8 cellular contexts compared by ENCODE assay signal in the genomic region with DNA sequence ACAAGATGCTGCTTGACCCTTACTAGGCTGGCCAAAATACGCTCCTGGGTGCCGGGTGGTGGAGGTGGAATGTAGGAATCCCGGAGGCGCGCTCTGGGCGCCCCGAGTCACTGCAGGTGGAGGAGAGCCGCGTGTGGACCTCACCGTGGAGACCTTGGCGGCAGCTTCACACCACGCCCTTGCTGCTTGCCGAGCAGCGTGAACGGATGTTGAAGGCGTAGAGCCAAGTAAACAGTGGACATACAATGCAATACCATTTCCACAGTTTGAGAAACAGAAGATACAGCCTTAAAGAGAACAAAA. TPM values are rescaled to one million over a fixed set of nuclear protein-coding genes. Genes with fewer than 3 reads are reported as not detected.
DNase-seq lines count a peak whose midpoint lies in the region; ATAC-seq, FAIRE-seq and TF ChIP-seq lines count a peak whose summit lies in the region.

No MANE protein-coding gene starts in this region.

- H3K18ac ChIP-seq in neuronal stem cell (ENCODE audit: low read length) = no peak overlapping the region

- H2AFZ ChIP-seq in GM23338 (peak overlapping the region; percentile 95), neuronal stem cell (ENCODE audit: low read length) (peak overlapping the region; percentile 97)

- H2BK15ac ChIP-seq in neuronal stem cell (ENCODE audit: low read length) = no peak overlapping the region

- H3K4me1 ChIP-seq in CD8-positive, alpha-beta memory T cell (ENCODE audit: insufficient read depth, low read length) = peaks cover 15% of the 10 kb centered on the region
- H3K4me1 ChIP-seq in GM23338 (ENCODE audit: insufficient read depth) = peaks cover 18% of the 10 kb centered on the region
- peaks cover 2 to 3% of the 10 kb centered on the region in 2 donors for H3K4me1 ChIP-seq in neuronal stem cell (ENCODE audit: control insufficient read depth in 2 of 2, insufficient read depth in 1 of 2, low read depth in 1 of 2, low read length in 2 of 2)

- POLR2A ChIA-PET in CD8-positive, alpha-beta memory T cell (lab: Charles Lee) = interaction anchor here (1.1 to 1.6 kb wide), 2 partner anchors 76 to 145 kb away, joined by 3 to 7 read pairs; a partner anchor contains a TSS

- ATAC-seq in GM23338 = peak; percentile 28
- peak; percentile 50 for ATAC-seq in activated T-helper 17 cell treated with anti-CD3 and anti-CD28 coated beads, Interleukin-2, amount 50 U/mL, for 72 hours (replicated peaks)

- H3K9ac ChIP-seq in neuronal stem cell (ENCODE audit: low read depth, low read length, poor library complexity) = no peak overlapping the region

- TF ChIP-seq CTCF in GM23338 (conservative IDR thresholded peaks at IDR 0.05; ENCODE audit: low read depth in 2 of 2) (no peak), fibroblast of the aortic adventitia (IDR thresholded peaks at IDR 0.05; ENCODE audit: insufficient read depth, low read length) (no peak), D721Med (IDR thresholded peaks at IDR 0.05; ENCODE audit: insufficient read depth, missing control alignments) (no peak)

- peaks cover 0 to 9% (median 1%) of the 10 kb centered on the region in 3 donors for H3K36me3 Mint-ChIP-seq in CD8-positive, alpha-beta memory T cell
- peaks cover 3% of the 10 kb centered on the region; the same call in 1 of the 3 replicates for H3K36me3 Mint-ChIP-seq in GM23338 (ENCODE audit: low read depth)
- no peaks in the 10 kb centered on the region for H3K36me3 Mint-ChIP-seq in activated T-helper 17 cell treated with anti-CD3 and anti-CD28 coated beads, Interleukin-2, amount 50 U/mL, for 72 hours (ENCODE audit: low read depth)

- H3K27me3 ChIP-seq in CD8-positive, alpha-beta memory T cell (ENCODE audit: insufficient read depth, low read length, poor library complexity, severe bottlenecking) = no peaks in the 10 kb centered on the region
- H3K27me3 ChIP-seq in GM23338 (ENCODE audit: insufficient read depth) (peaks cover 70% of the 10 kb centered on the region), neuronal stem cell (ENCODE audit: control insufficient read depth in 3 of 3, insufficient read depth in 3 of 3, low read depth in 1 of 3, low read length in 3 of 3) (peaks cover 0 to 31% (median 5%) of the 10 kb centered on the region in 3 experiments)

- peaks cover 0 to 5% (median 0%) of the 10 kb centered on the region in 5 donors for H3K9me3 Mint-ChIP-seq in CD8-positive, alpha-beta memory T cell
- H3K9me3 Mint-ChIP-seq in GM23338 = peaks cover 13% of the 10 kb centered on the region
- no peaks in the 10 kb centered on the region for H3K9me3 Mint-ChIP-seq in activated T-helper 17 cell treated with anti-CD3 and anti-CD28 coated beads, Interleukin-2, amount 50 U/mL, for 72 hours

- H3K23ac ChIP-seq in neuronal stem cell (ENCODE audit: low read depth, low read length, poor library complexity) = no peak overlapping the region

- H2BK5ac ChIP-seq in neuronal stem cell (ENCODE audit: low read length) = no peak overlapping the region

- H3K9me3 ChIP-seq in CD8-positive, alpha-beta memory T cell (ENCODE audit: low read length) = no peaks in the 10 kb centered on the region
- H3K9me3 ChIP-seq in neuronal stem cell (replicated peaks in 1 of 2; ENCODE audit: control insufficient read depth in 2 of 2, insufficient read depth in 1 of 2, low read depth in 1 of 2, low read length in 2 of 2) = peaks cover 0 to 13% of the 10 kb centered on the region in 2 donors

- H3K14ac ChIP-seq in neuronal stem cell (ENCODE audit: low read length) = no peak overlapping the region

- H3K27ac Mint-ChIP-seq in CD8-positive, alpha-beta memory T cell = peak overlapping the region; percentile 67 to 99 (median 95)
- H3K27ac Mint-ChIP-seq in GM23338 = no peak overlapping the region
- peak overlapping the region; percentile 85 for H3K27ac Mint-ChIP-seq in activated T-helper 17 cell treated with anti-CD3 and anti-CD28 coated beads, Interleukin-2, amount 50 U/mL, for 72 hours

- H3K4ac ChIP-seq in neuronal stem cell (ENCODE audit: low read length) = no peak overlapping the region

- H2BK120ac ChIP-seq in neuronal stem cell (ENCODE audit: low read depth, low read length) = no peak overlapping the region

- peaks cover 29 to 44% (median 30%) of the 10 kb centered on the region in 3 donors for H3K4me1 Mint-ChIP-seq in CD8-positive, alpha-beta memory T cell
- H3K4me1 Mint-ChIP-seq in GM23338 = peaks cover 21% of the 10 kb centered on the region
- peaks cover 26% of the 10 kb centered on the region for H3K4me1 Mint-ChIP-seq in activated T-helper 17 cell treated with anti-CD3 and anti-CD28 coated beads, Interleukin-2, amount 50 U/mL, for 72 hours

- H3K36me3 ChIP-seq in CD8-positive, alpha-beta memory T cell (ENCODE audit: insufficient read depth, low read length) = no peaks in the 10 kb centered on the region
- H3K36me3 ChIP-seq in GM23338 (ENCODE audit: insufficient read depth) (no peaks in the 10 kb centered on the region), neuronal stem cell (replicated peaks in 1 of 2; ENCODE audit: control insufficient read depth in 2 of 2, insufficient read depth in 2 of 2, low read length in 2 of 2) (peaks cover 0 to 13% of the 10 kb centered on the region in 2 donors)

- peak overlapping the region; percentile 54 for H3K4me3 ChIP-seq in CD8-positive, alpha-beta memory T cell (ENCODE audit: low read length)
- H3K4me3 ChIP-seq in GM23338 = peak overlapping the region; percentile 69
- H3K4me3 ChIP-seq in fibroblast of the aortic adventitia (ENCODE audit: low read depth, low read length) = peak overlapping the region; percentile 80
- peak overlapping the region; percentile 54 to 71 for H3K4me3 ChIP-seq in neuronal stem cell (ENCODE audit: low read length in 2 of 2)

- no peaks in the 10 kb centered on the region for H3K79me1 ChIP-seq in neuronal stem cell (ENCODE audit: low read depth, low read length)

- no peak overlapping the region for H2BK12ac ChIP-seq in neuronal stem cell (ENCODE audit: low read length)

- no peak overlapping the region for H4K8ac ChIP-seq in neuronal stem cell (ENCODE audit: low read depth, low read length)

- H3K9me2 ChIP-seq in GM23338 (ENCODE audit: insufficient read depth) = no peaks in the 10 kb centered on the region

- H3F3A ChIP-seq in GM23338 (replicated peaks; ENCODE audit: low read depth) = 0 out of 2 replicates have a peak, but pooled peaks cover 3% of the 10 kb centered on the region

- H3K79me2 ChIP-seq in GM23338 (replicated peaks; ENCODE audit: insufficient read depth) = no peaks in the 10 kb centered on the region

- no peaks in the 10 kb centered on the region for H3K27me3 Mint-ChIP-seq in CD8-positive, alpha-beta memory T cell
- peaks cover 53% of the 10 kb centered on the region for H3K27me3 Mint-ChIP-seq in GM23338 (ENCODE audit: insufficient read depth, low read depth, poor library complexity)
- H3K27me3 Mint-ChIP-seq in activated T-helper 17 cell treated with anti-CD3 and anti-CD28 coated beads, Interleukin-2, amount 50 U/mL, for 72 hours = no peaks in the 10 kb centered on the region

- DNase-seq in CD8-positive, alpha-beta memory T cell = peak in 4 of 5 donors; percentile 10 to 61 (median 37)
- DNase-seq in GM23338 (ENCODE audit: low spot score) (peak; percentile 43), NCI-H69 (lab: John Stamatoyannopoulos, UW) (peak; percentile 85), fibroblast of the aortic adventitia (ENCODE audit: low read depth) (peak; percentile 60), neuronal stem cell (ENCODE audit: low spot score) (no peak), pons (ENCODE audit: low spot score) (no peak), D721Med (ENCODE audit: insufficient read length, low spot score) (no peak)

- peak overlapping the region; percentile 90 to 97 (median 93) for H3K4me3 Mint-ChIP-seq in CD8-positive, alpha-beta memory T cell
- peak overlapping the region; percentile 76 for H3K4me3 Mint-ChIP-seq in GM23338
- H3K4me3 Mint-ChIP-seq in activated T-helper 17 cell treated with anti-CD3 and anti-CD28 coated beads, Interleukin-2, amount 50 U/mL, for 72 hours = peak overlapping the region; percentile 95

- peak overlapping the region; percentile 33 for H3K27ac ChIP-seq in CD8-positive, alpha-beta memory T cell (ENCODE audit: low read depth, low read length)
- H3K27ac ChIP-seq in GM23338 (ENCODE audit: low read depth) (no peak overlapping the region), neuronal stem cell (replicated peaks; ENCODE audit: low read length) (no peak overlapping the region)

- no peak overlapping the region for H4K91ac ChIP-seq in neuronal stem cell (ENCODE audit: low read depth, low read length, poor library complexity)

- no CpG with 5 or more reads among the region's 16 CpGs for WGBS in neuronal stem cell (ENCODE audit: extremely low coverage in 2 of 2, insufficient read length in 2 of 2, insufficient replicate concordance in 1 of 2), 2 donors

- CTCF ChIA-PET in CD8-positive, alpha-beta memory T cell (lab: Charles Lee) = interaction anchor here (1.8 to 2.1 kb wide), 2 partner anchors 31 to 123 kb away, joined by 5 to 12 read pairs; no protein-coding TSS in a partner anchor

- no peak for FAIRE-seq in D721Med (lab: Jason Lieb, UNC)

- H4K20me1 ChIP-seq in GM23338 (replicated peaks; ENCODE audit: insufficient read depth) = 0 out of 2 replicates have a peak, but pooled peaks cover 3% of the 10 kb centered on the region

- H2AK5ac ChIP-seq in neuronal stem cell (ENCODE audit: low read depth, low read length) = no peak overlapping the region

- H3K4me2 ChIP-seq in GM23338 (peak overlapping the region; percentile 76), neuronal stem cell (ENCODE audit: insufficient read depth, low read length, poor library complexity, severe bottlenecking) (peak overlapping the region; percentile 77)

RNA-seq across cellular contexts. Expression of a gene that starts 1.3 kb away (rescaled TPM):
- total RNA-seq in CD8-positive, alpha-beta memory T cell = 1 to 10 TPM; 5.9 to 6.0 TPM
- 0.03 TPM for polyA plus RNA-seq in CD8-positive, alpha-beta memory T cell
- total RNA-seq in GM23338 (2014; rRNA removed; shearing (Covaris generic)) = 1.5 and 1.9 TPM in 2 replicates
- 0.15 and 0.28 TPM in 2 replicates for polyA plus RNA-seq in GM23338 (2016; fragmentation: Nextera tagmentation; extraction: Ambion mirVana)
- total RNA-seq in activated T-helper 17 cell treated with anti-CD3 and anti-CD28 coated beads, Interleukin-2, amount 50 U/mL, for 72 hours = under 1 TPM; 0.73 to 0.95 TPM
- total RNA-seq in fibroblast of the aortic adventitia (ENCODE audit: low replicate concordance) = 4.6 and 11.7 TPM in 2 replicates
- 1.6 TPM for polyA plus RNA-seq in neuronal stem cell (2013, experiment 1 of 2)
- polyA plus RNA-seq in neuronal stem cell (2013, experiment 2 of 2) = 1.4 TPM

RNA-seq across cellular contexts. Expression of a gene that starts 35.6 kb away (rescaled TPM):
- total RNA-seq in CD8-positive, alpha-beta memory T cell = under 1 TPM; 0.53 to 0.95 TPM
- 0.09 TPM for polyA plus RNA-seq in CD8-positive, alpha-beta memory T cell
- total RNA-seq in GM23338 (2014; rRNA removed; shearing (Covaris generic)) = 5.9 and 7.9 TPM in 2 replicates
- 0.89 and 2.2 TPM in 2 replicates for polyA plus RNA-seq in GM23338 (2016; fragmentation: Nextera tagmentation; extraction: Ambion mirVana)
- total RNA-seq in activated T-helper 17 cell treated with anti-CD3 and anti-CD28 coated beads, Interleukin-2, amount 50 U/mL, for 72 hours = under 1 TPM in 1 of 2 donors, not detected in 1; 0.32 TPM
- total RNA-seq in fibroblast of the aortic adventitia (ENCODE audit: low replicate concordance) = not detected in 2 replicates
- 4.0 TPM for polyA plus RNA-seq in neuronal stem cell (2013, experiment 1 of 2)
- polyA plus RNA-seq in neuronal stem cell (2013, experiment 2 of 2) = 2.9 TPM

Comparison
In these comparisons a context has a peak if more than half of its experiments do, and no peak if none do; other contexts are left out.
1. DNase-seq: peak in CD8-positive, alpha-beta memory T cell (4 of 5), GM23338 (single experiment), NCI-H69 (single experiment) and fibroblast of the aortic adventitia (single experiment); none in neuronal stem cell (single experiment), pons (single experiment) and D721Med (single experiment).
2. Peak in every context shown above with its lines, with median percentiles within 50 percentile points of each other: H3K4me3 ChIP-seq and H3K4me3 Mint-ChIP-seq.